ENCODE assay signal across 1 cellular context in genomic region chr12:46399461-46400248, GRCh38.
TF ChIP-seq lines count a peak whose summit lies in the region.

No MANE protein-coding gene starts in this region.

TF ChIP-seq in K562, 482 proteins besides CTCF, POLR2A, EP300 and RAD21:
- TF ChIP-seq BCOR (IDR thresholded peaks at IDR 0.05), result peak; percentile 77
- peak; percentile 84 for TF ChIP-seq ZNF146 (CRISPR knock-in tag; IDR thresholded peaks at IDR 0.05; ENCODE audit: unreplicated experiment)
- peak; percentile 9 to 40; a peak in 1 of 4 replicates for TF ChIP-seq KDM1A (IDR thresholded peaks at IDR 0.05)
- TF ChIP-seq SMARCA5 (IDR thresholded peaks at IDR 0.05), result 0 out of 2 replicates have a peak, but pooled peaks have one; percentile 51
